ENCODE assay signal across 8 cellular contexts in the genomic region with DNA sequence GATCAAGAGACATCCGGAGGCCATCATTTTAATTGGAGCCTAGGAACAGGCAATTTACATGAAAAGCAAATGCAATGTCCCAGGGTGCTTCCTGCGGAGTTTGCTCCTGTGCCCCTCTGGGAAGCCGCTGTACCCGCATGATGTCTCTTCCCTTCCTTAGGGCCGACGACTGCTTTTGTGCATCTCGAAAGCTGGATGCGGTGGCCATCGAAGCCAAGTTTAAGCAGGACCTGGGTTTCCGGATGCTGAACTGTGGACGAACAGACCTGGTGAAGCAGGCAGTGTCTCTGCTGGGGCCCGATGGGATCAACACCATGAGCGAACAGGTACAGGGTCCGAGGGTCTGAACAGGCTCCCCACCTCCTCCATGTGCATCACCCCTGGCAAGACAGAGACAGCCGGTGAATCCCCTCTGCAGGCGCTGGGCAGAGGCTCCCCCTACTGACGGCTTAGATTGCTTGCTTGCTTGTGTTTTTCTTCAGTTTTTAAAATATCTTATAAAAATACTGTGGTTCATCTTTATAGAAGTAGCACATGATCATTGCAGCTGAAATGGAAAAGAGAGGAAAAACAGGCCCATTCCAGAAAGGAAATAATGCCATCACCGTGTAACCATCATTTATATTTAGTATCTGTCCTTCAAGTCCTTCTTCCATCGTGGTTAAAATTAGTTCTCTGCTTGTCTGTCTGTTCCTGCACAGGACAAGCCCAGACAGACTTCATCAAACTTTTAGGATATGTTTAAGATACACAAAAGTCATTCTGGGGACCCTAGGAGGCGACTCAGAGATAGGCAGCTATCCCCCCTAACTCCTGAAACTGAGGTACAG.
A peak's percentile ranks its signal among the peaks of the same experiment; 100 is the strongest.
DNase-seq lines count a peak whose midpoint lies in the region; ATAC-seq and TF ChIP-seq lines count a peak whose summit lies in the region.

No MANE protein-coding gene starts in this region.

- H3K27me3 Mint-ChIP-seq in mesothelial cell of epicardium (ENCODE audit: low read depth), result peaks cover 36% of the 10 kb centered on the region

- no peak for ATAC-seq in HG03025 (IDR thresholded peaks at IDR 0.05; ENCODE audit: low FRiP score, unreplicated experiment)

- no peaks in the 10 kb centered on the region; the same call in 1 of the 2 replicates for H3K27me3 ChIP-seq in GM06990 (replicated peaks; ENCODE audit: control insufficient read depth, insufficient read depth, low read length)

- peak; percentile 75 for TF ChIP-seq CTCF in AG04449 (IDR thresholded peaks at IDR 0.05; ENCODE audit: insufficient read depth, low read length, missing control alignments)
- peak; percentile 82 for TF ChIP-seq CTCF in GM06990 (IDR thresholded peaks at IDR 0.05; ENCODE audit: insufficient read depth, low read length, poor library complexity, severe bottlenecking)
- peak; percentile 45 for TF ChIP-seq CTCF in mesothelial cell of epicardium (IDR thresholded peaks at IDR 0.05; ENCODE audit: unreplicated experiment)

- no peaks in the 10 kb centered on the region for H3K36me3 Mint-ChIP-seq in mesothelial cell of epicardium

- H3K4me3 ChIP-seq in AG04449 (ENCODE audit: low read depth, low read length) (no peak overlapping the region), GM06990 (replicated peaks; ENCODE audit: low read depth, low read length) (no peak overlapping the region)

- POLR2A ChIA-PET in AG04449 (lab: Yijun Ruan, JAX), result no interaction called here

- H3K27ac Mint-ChIP-seq in mesothelial cell of epicardium, result no peak overlapping the region

- H3K36me3 ChIP-seq in GM06990 (ENCODE audit: control insufficient read depth, insufficient read depth, low read length), result no peaks in the 10 kb centered on the region

- DNase-seq in AG04449 (ENCODE audit: low read depth, low spot score) (no peak), GM06990 (ENCODE audit: extremely low read depth, insufficient read length) (no peak), NCI-H2227 (lab: John Stamatoyannopoulos, UW; ENCODE audit: unreplicated experiment) (peak; percentile 16), cerebellar cortex (ENCODE audit: low spot score) (peak; percentile 34), mesothelial cell of epicardium (ENCODE audit: low spot score in 2 of 2, unreplicated experiment in 2 of 2) (peak in 1 of 2 experiments; percentile 62), NK-92 (lab: John Stamatoyannopoulos, UW; ENCODE audit: unreplicated experiment) (no peak)
- no peak for DNase-seq in stimulated activated naive CD4-positive, alpha-beta T cell treated with Interleukin-2 at 50 U/mL for 16 hours (lab: John Stamatoyannopoulos, UW)

- H3K4me3 Mint-ChIP-seq in mesothelial cell of epicardium, result peak overlapping the region; percentile 32

- no peaks in the 10 kb centered on the region for H3K9me3 Mint-ChIP-seq in mesothelial cell of epicardium

- CTCF ChIA-PET in AG04449 (lab: Yijun Ruan, JAX), result interaction anchor here (0.6 to 24.7 kb wide), 44 partner anchors 8 to 1223 kb away, joined by 3 to 1069 read pairs (median 4); partner anchors contain the start of gene CRY1

- H3K4me1 Mint-ChIP-seq in mesothelial cell of epicardium, result peaks cover 3% of the 10 kb centered on the region

Comparison
In these comparisons a context has a peak if more than half of its experiments do, and no peak if none do; other contexts are left out.
1. DNase-seq: peak in NCI-H2227 (single experiment) and cerebellar cortex (single experiment); none in AG04449 (single experiment), GM06990 (single experiment), NK-92 (single experiment) and stimulated activated naive CD4-positive, alpha-beta T cell treated with Interleukin-2 at 50 U/mL for 16 hours (single experiment).
2. Peak in every context shown above with its lines, with median percentiles within 50 percentile points of each other: CTCF ChIP-seq.